In the genomic region with DNA sequence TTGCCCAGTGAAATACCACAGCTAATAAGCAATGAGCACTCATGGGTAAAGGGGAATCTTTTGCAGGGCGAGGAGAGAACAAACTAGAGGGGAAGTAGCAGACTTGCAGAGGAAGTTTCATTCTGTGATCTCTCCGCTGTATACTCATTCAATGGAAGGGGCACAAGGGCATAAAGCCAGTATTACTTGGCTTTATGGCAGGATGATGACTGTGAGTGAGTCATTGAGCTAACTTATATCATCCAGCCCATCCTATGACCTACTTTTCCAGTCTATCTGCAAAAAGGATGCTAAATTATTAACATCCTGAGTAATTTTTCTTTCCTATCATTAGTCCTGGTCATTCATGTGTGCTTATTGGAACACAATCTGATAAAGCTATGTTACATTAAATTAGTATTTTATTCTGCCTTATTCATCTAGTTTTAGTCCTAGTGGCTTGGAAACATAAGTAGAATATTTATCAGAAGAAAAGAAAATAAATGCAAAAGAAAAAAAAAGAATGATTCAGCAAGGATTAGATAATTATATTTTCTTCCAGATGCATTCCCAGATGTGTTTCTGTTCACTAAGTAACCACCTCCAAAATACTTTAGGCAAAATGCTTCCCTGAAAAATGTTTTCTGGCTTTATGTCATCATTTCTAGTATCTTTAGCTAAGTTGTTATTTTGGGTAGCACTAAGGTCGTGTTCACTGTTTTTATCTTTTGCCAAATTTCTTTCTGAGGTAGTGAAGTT, we compare ENCODE assay signal across 1 cellular context.
TF ChIP-seq lines count a peak whose summit lies in the region.

No MANE protein-coding gene starts in this region.

TF ChIP-seq in HepG2, 621 proteins besides CTCF, POLR2A, EP300 and RAD21 (continued from another document and continues in another):
- TF ChIP-seq, protein P1, sequence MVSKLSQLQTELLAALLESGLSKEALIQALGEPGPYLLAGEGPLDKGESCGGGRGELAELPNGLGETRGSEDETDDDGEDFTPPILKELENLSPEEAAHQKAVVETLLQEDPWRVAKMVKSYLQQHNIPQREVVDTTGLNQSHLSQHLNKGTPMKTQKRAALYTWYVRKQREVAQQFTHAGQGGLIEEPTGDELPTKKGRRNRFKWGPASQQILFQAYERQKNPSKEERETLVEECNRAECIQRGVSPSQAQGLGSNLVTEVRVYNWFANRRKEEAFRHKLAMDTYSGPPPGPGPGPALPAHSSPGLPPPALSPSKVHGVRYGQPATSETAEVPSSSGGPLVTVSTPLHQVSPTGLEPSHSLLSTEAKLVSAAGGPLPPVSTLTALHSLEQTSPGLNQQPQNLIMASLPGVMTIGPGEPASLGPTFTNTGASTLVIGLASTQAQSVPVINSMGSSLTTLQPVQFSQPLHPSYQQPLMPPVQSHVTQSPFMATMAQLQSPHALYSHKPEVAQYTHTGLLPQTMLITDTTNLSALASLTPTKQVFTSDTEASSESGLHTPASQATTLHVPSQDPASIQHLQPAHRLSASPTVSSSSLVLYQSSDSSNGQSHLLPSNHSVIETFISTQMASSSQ (IDR thresholded peaks at IDR 0.05; ENCODE audit: low read depth): no peak
- TF ChIP-seq, protein P1 (CRISPR knock-in tag; IDR thresholded peaks at IDR 0.05; ENCODE audit: borderline replicate concordance): no peak
- TF ChIP-seq ZNF292 (CRISPR knock-in tag; IDR thresholded peaks at IDR 0.05; ENCODE audit: borderline replicate concordance, low read depth): no peak
- TF ChIP-seq ZNF350 (CRISPR knock-in tag; IDR thresholded peaks at IDR 0.05; ENCODE audit: borderline replicate concordance, low read depth): no peak
- TF ChIP-seq FOSL1 (CRISPR knock-in tag; IDR thresholded peaks at IDR 0.05; ENCODE audit: borderline replicate concordance): peak; percentile 54; the same call in 1 of the 2 replicates
- TF ChIP-seq SKIL (CRISPR knock-in tag; IDR thresholded peaks at IDR 0.05; ENCODE audit: borderline replicate concordance): no peak
- no peak for TF ChIP-seq EEA1 (CRISPR knock-in tag; IDR thresholded peaks at IDR 0.05; ENCODE audit: borderline replicate concordance)
- no peak for TF ChIP-seq DPF2 (CRISPR knock-in tag; IDR thresholded peaks at IDR 0.05; ENCODE audit: borderline replicate concordance, low read depth)
- TF ChIP-seq TAF1 (CRISPR knock-in tag; IDR thresholded peaks at IDR 0.05): no peak
- peak; percentile 82 for TF ChIP-seq FOSL2 (CRISPR knock-in tag; IDR thresholded peaks at IDR 0.05)
- no peak for TF ChIP-seq NFKB2 (CRISPR knock-in tag; IDR thresholded peaks at IDR 0.05; ENCODE audit: borderline replicate concordance)
- no peak for TF ChIP-seq HNRNPH1 (optimal IDR thresholded peaks at IDR 0.05; ENCODE audit: low read depth, low read length)
- TF ChIP-seq KLF9 (CRISPR knock-in tag; IDR thresholded peaks at IDR 0.05; ENCODE audit: low read depth): no peak
- TF ChIP-seq MLXIP (CRISPR knock-in tag; IDR thresholded peaks at IDR 0.05; ENCODE audit: borderline replicate concordance): no peak
- peak; percentile 42; the same call in 1 of the 2 replicates for TF ChIP-seq ARID5B (CRISPR knock-in tag; IDR thresholded peaks at IDR 0.05)
- no peak for TF ChIP-seq TRIM24 (CRISPR knock-in tag; IDR thresholded peaks at IDR 0.05)
- no peak for TF ChIP-seq FOXM1 (CRISPR knock-in tag; IDR thresholded peaks at IDR 0.05)
- no peak for TF ChIP-seq ZNF331 (CRISPR knock-in tag; IDR thresholded peaks at IDR 0.05)
- peak; percentile 24; the same call in 1 of the 2 replicates for TF ChIP-seq RARA (CRISPR knock-in tag; IDR thresholded peaks at IDR 0.05)
- TF ChIP-seq POGZ (CRISPR knock-in tag; IDR thresholded peaks at IDR 0.05): 0 out of 2 replicates have a peak, but pooled peaks have one; percentile 17
- TF ChIP-seq, protein P2, sequence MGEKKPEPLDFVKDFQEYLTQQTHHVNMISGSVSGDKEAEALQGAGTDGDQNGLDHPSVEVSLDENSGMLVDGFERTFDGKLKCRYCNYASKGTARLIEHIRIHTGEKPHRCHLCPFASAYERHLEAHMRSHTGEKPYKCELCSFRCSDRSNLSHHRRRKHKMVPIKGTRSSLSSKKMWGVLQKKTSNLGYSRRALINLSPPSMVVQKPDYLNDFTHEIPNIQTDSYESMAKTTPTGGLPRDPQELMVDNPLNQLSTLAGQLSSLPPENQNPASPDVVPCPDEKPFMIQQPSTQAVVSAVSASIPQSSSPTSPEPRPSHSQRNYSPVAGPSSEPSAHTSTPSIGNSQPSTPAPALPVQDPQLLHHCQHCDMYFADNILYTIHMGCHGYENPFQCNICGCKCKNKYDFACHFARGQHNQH (CRISPR knock-in tag; IDR thresholded peaks at IDR 0.05): no peak
- TF ChIP-seq ZMAT3 (CRISPR knock-in tag; conservative IDR thresholded peaks at IDR 0.05): no peak
- TF ChIP-seq MED1 (CRISPR knock-in tag; IDR thresholded peaks at IDR 0.05): peak; percentile 17; the same call in 1 of the 2 replicates
- TF ChIP-seq, protein P3, sequence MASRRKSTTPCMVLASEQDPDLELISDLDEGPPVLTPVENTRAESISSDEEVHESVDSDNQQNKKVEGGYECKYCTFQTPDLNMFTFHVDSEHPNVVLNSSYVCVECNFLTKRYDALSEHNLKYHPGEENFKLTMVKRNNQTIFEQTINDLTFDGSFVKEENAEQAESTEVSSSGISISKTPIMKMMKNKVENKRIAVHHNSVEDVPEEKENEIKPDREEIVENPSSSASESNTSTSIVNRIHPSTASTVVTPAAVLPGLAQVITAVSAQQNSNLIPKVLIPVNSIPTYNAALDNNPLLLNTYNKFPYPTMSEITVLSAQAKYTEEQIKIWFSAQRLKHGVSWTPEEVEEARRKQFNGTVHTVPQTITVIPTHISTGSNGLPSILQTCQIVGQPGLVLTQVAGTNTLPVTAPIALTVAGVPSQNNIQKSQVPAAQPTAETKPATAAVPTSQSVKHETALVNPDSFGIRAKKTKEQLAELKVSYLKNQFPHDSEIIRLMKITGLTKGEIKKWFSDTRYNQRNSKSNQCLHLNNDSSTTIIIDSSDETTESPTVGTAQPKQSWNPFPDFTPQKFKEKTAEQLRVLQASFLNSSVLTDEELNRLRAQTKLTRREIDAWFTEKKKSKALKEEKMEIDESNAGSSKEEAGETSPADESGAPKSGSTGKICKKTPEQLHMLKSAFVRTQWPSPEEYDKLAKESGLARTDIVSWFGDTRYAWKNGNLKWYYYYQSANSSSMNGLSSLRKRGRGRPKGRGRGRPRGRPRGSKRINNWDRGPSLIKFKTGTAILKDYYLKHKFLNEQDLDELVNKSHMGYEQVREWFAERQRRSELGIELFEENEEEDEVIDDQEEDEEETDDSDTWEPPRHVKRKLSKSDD (CRISPR knock-in tag; IDR thresholded peaks at IDR 0.05; ENCODE audit: low read depth): no peak
- TF ChIP-seq HOXD1 (CRISPR knock-in tag; IDR thresholded peaks at IDR 0.05): no peak
- TF ChIP-seq ATF1 (CRISPR knock-in tag; IDR thresholded peaks at IDR 0.05): no peak
- no peak for TF ChIP-seq ZSCAN29 (CRISPR knock-in tag; conservative IDR thresholded peaks at IDR 0.05)
- TF ChIP-seq ZFP36L2 (CRISPR knock-in tag; IDR thresholded peaks at IDR 0.05): no peak
- no peak for TF ChIP-seq TIGD3 (CRISPR knock-in tag; IDR thresholded peaks at IDR 0.05; ENCODE audit: borderline replicate concordance)
- no peak for TF ChIP-seq CBX1 (IDR thresholded peaks at IDR 0.05; ENCODE audit: low read depth)
- TF ChIP-seq SAP130 (CRISPR knock-in tag; IDR thresholded peaks at IDR 0.05; ENCODE audit: low read depth): 0 out of 2 replicates have a peak, but pooled peaks have one; percentile 17
- no peak for TF ChIP-seq NFATC3 (CRISPR knock-in tag; IDR thresholded peaks at IDR 0.05)
- TF ChIP-seq, protein P4, sequence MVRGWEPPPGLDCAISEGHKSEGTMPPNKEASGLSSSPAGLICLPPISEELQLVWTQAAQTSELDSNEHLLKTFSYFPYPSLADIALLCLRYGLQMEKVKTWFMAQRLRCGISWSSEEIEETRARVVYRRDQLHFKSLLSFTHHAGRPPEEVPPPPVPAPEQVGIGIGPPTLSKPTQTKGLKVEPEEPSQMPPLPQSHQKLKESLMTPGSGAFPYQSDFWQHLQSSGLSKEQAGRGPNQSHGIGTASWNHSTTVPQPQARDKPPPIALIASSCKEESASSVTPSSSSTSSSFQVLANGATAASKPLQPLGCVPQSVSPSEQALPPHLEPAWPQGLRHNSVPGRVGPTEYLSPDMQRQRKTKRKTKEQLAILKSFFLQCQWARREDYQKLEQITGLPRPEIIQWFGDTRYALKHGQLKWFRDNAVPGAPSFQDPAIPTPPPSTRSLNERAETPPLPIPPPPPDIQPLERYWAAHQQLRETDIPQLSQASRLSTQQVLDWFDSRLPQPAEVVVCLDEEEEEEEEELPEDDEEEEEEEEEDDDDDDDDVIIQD (CRISPR knock-in tag; IDR thresholded peaks at IDR 0.05; ENCODE audit: low read depth): peak; percentile 57; the same call in 1 of the 2 replicates
- TF ChIP-seq ATF7-NPFF (CRISPR knock-in tag; IDR thresholded peaks at IDR 0.05; ENCODE audit: low read depth): no peak
- TF ChIP-seq FOXK2 (IDR thresholded peaks at IDR 0.05): no peak
- TF ChIP-seq KLF6 (CRISPR knock-in tag; IDR thresholded peaks at IDR 0.05): no peak
- no peak for TF ChIP-seq CCAR2 (optimal IDR thresholded peaks at IDR 0.05; ENCODE audit: low read depth, low read length)
- no peak for TF ChIP-seq ZNF205 (CRISPR knock-in tag; IDR thresholded peaks at IDR 0.05)
